ENCODE assay signal across 9 cellular contexts in genomic region chr16:21159281-21159951, GRCh38. TPM values are rescaled to one million over a fixed set of nuclear protein-coding genes. Genes with fewer than 3 reads are reported as not detected.
DNase-seq lines count a peak whose midpoint lies in the region; ATAC-seq and TF ChIP-seq lines count a peak whose summit lies in the region.
"Had no signal": no experiment of that assay in that cellular context is flagged by ENCODE, and none has a peak within 500 bp of the region (broad histone marks: within the 10 kb centered on the region; RNA-seq: fewer than 3 reads in every experiment).

No MANE protein-coding gene starts in this region.

- peaks cover 33% of the 10 kb centered on the region for H3K4me1 ChIP-seq in mucosa of stomach (ENCODE audit: control insufficient read depth, insufficient read depth, low read length)
- H3K4me1 ChIP-seq in urinary bladder (ENCODE audit: insufficient read depth) = peaks cover 1% of the 10 kb centered on the region

- peak overlapping the region; percentile 93 for H3K9ac ChIP-seq in mucosa of stomach (ENCODE audit: low read length)

- H3K9me3 ChIP-seq in mucosa of stomach (ENCODE audit: control insufficient read depth, low read length) = no peaks in the 10 kb centered on the region

- DNase-seq in activated T-cell treated with anti-CD3 and anti-CD28 coated beads for 1 hour (ENCODE audit: low read depth) (peak; percentile 6), activated T-cell treated with anti-CD3 and anti-CD28 coated beads for 4 hours (no peak), WTC11 (ENCODE audit: low spot score) (peak; percentile 69), epithelial cell of esophagus (ENCODE audit: low read depth) (peak; percentile 86), COLO668 (lab: John Stamatoyannopoulos, UW; ENCODE audit: unreplicated experiment) (no peak)

- peak overlapping the region; percentile 90 for H3K4me3 ChIP-seq in epithelial cell of esophagus (ENCODE audit: low read length)
- H3K4me3 ChIP-seq in mucosa of stomach (ENCODE audit: low read length) = peak overlapping the region; percentile 95
- H3K4me3 ChIP-seq in urinary bladder (ENCODE audit: low read depth, low read length) = peak overlapping the region; percentile 73

- peak overlapping the region; percentile 86 for H3K4me3 Mint-ChIP-seq in WTC11

- peaks cover 9% of the 10 kb centered on the region for H3K27me3 Mint-ChIP-seq in WTC11 (ENCODE audit: low read depth)

- CTCF ChIA-PET in WTC11 (lab: Charles Lee) = interaction anchor here (0.6 to 3.8 kb wide), 9 partner anchors 11 to 1261 kb away, joined by 3 to 122 read pairs (median 5); partner anchors contain the start of gene CRYM

- 3% methylated on average over 27 of the region's 27 CpGs for whole genome bisulfite sequencing in urinary bladder

- POLR2A ChIA-PET in WTC11 (lab: Charles Lee) = interaction anchor here (1.0 to 1.3 kb wide), 3 partner anchors 9 to 142 kb away, joined by 3 to 8 read pairs (median 6); no protein-coding TSS in a partner anchor

- H3K9me3 Mint-ChIP-seq in WTC11 = no peaks in the 10 kb centered on the region

- H3K27ac Mint-ChIP-seq in WTC11 = peak overlapping the region; percentile 17

- peaks cover 3% of the 10 kb centered on the region for H3K36me3 ChIP-seq in mucosa of stomach (ENCODE audit: control insufficient read depth, insufficient read depth, low read length)
- no peaks in the 10 kb centered on the region for H3K36me3 ChIP-seq in urinary bladder (ENCODE audit: insufficient read depth)

- peak overlapping the region; percentile 94 for H3K27ac ChIP-seq in urinary bladder (ENCODE audit: low read depth)

- peaks cover 28% of the 10 kb centered on the region for H3K36me3 Mint-ChIP-seq in WTC11

- ATAC-seq in WTC11 (peak; percentile 74), HG02610 (IDR thresholded peaks at IDR 0.05; ENCODE audit: unreplicated experiment) (no peak)

- H3K27me3 ChIP-seq in mucosa of stomach (ENCODE audit: control insufficient read depth, insufficient read depth, low read length) = no peaks in the 10 kb centered on the region

- TF ChIP-seq CTCF in WTC11 (IDR thresholded peaks at IDR 0.05) (no peak), epithelial cell of esophagus (IDR thresholded peaks at IDR 0.05; ENCODE audit: insufficient read depth, low read depth, low read length, missing control alignments) (no peak)

- peaks cover 18% of the 10 kb centered on the region for H3K4me1 Mint-ChIP-seq in WTC11

TF ChIP-seq in WTC11, 78 proteins besides CTCF, POLR2A, EP300 and RAD21 (continues in another document):
- TF ChIP-seq, protein P1, sequence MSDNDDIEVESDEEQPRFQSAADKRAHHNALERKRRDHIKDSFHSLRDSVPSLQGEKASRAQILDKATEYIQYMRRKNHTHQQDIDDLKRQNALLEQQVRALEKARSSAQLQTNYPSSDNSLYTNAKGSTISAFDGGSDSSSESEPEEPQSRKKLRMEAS (CRISPR knock-in tag; IDR thresholded peaks at IDR 0.05) = 0 out of 2 replicates have a peak, but pooled peaks have one; percentile 37
- TF ChIP-seq JAZF1 (CRISPR knock-in tag; IDR thresholded peaks at IDR 0.05) = no peak
- peak; percentile 61; the same call in 1 of the 2 replicates for TF ChIP-seq MYBL2 (CRISPR knock-in tag; IDR thresholded peaks at IDR 0.05)
- peak; percentile 52; the same call in 1 of the 2 replicates for TF ChIP-seq FOXP4 (CRISPR knock-in tag; IDR thresholded peaks at IDR 0.05)
- no peak for TF ChIP-seq TCF7 (CRISPR knock-in tag; IDR thresholded peaks at IDR 0.05; ENCODE audit: low read depth)
- TF ChIP-seq GTF2I (CRISPR knock-in tag; conservative IDR thresholded peaks at IDR 0.05) = no peak
- TF ChIP-seq, protein P2, sequence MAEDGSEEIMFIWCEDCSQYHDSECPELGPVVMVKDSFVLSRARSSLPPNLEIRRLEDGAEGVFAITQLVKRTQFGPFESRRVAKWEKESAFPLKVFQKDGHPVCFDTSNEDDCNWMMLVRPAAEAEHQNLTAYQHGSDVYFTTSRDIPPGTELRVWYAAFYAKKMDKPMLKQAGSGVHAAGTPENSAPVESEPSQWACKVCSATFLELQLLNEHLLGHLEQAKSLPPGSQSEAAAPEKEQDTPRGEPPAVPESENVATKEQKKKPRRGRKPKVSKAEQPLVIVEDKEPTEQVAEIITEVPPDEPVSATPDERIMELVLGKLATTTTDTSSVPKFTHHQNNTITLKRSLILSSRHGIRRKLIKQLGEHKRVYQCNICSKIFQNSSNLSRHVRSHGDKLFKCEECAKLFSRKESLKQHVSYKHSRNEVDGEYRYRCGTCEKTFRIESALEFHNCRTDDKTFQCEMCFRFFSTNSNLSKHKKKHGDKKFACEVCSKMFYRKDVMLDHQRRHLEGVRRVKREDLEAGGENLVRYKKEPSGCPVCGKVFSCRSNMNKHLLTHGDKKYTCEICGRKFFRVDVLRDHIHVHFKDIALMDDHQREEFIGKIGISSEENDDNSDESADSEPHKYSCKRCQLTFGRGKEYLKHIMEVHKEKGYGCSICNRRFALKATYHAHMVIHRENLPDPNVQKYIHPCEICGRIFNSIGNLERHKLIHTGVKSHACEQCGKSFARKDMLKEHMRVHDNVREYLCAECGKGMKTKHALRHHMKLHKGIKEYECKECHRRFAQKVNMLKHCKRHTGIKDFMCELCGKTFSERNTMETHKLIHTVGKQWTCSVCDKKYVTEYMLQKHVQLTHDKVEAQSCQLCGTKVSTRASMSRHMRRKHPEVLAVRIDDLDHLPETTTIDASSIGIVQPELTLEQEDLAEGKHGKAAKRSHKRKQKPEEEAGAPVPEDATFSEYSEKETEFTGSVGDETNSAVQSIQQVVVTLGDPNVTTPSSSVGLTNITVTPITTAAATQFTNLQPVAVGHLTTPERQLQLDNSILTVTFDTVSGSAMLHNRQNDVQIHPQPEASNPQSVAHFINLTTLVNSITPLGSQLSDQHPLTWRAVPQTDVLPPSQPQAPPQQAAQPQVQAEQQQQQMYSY (CRISPR knock-in tag; IDR thresholded peaks at IDR 0.05) = 0 out of 2 replicates have a peak, but pooled peaks have one; percentile 9
- TF ChIP-seq TEAD1 (CRISPR knock-in tag; IDR thresholded peaks at IDR 0.05) = peak; percentile 14; the same call in 1 of the 2 replicates
- TF ChIP-seq, protein P3, sequence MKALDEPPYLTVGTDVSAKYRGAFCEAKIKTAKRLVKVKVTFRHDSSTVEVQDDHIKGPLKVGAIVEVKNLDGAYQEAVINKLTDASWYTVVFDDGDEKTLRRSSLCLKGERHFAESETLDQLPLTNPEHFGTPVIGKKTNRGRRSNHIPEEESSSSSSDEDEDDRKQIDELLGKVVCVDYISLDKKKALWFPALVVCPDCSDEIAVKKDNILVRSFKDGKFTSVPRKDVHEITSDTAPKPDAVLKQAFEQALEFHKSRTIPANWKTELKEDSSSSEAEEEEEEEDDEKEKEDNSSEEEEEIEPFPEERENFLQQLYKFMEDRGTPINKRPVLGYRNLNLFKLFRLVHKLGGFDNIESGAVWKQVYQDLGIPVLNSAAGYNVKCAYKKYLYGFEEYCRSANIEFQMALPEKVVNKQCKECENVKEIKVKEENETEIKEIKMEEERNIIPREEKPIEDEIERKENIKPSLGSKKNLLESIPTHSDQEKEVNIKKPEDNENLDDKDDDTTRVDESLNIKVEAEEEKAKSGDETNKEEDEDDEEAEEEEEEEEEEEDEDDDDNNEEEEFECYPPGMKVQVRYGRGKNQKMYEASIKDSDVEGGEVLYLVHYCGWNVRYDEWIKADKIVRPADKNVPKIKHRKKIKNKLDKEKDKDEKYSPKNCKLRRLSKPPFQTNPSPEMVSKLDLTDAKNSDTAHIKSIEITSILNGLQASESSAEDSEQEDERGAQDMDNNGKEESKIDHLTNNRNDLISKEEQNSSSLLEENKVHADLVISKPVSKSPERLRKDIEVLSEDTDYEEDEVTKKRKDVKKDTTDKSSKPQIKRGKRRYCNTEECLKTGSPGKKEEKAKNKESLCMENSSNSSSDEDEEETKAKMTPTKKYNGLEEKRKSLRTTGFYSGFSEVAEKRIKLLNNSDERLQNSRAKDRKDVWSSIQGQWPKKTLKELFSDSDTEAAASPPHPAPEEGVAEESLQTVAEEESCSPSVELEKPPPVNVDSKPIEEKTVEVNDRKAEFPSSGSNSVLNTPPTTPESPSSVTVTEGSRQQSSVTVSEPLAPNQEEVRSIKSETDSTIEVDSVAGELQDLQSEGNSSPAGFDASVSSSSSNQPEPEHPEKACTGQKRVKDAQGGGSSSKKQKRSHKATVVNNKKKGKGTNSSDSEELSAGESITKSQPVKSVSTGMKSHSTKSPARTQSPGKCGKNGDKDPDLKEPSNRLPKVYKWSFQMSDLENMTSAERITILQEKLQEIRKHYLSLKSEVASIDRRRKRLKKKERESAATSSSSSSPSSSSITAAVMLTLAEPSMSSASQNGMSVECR (CRISPR knock-in tag; IDR thresholded peaks at IDR 0.05; ENCODE audit: borderline replicate concordance) = no peak
- TF ChIP-seq FOXK1 (CRISPR knock-in tag; IDR thresholded peaks at IDR 0.05) = no peak
- peak; percentile 48 for TF ChIP-seq SP1 (CRISPR knock-in tag; conservative IDR thresholded peaks at IDR 0.05)
- TF ChIP-seq, protein P4, sequence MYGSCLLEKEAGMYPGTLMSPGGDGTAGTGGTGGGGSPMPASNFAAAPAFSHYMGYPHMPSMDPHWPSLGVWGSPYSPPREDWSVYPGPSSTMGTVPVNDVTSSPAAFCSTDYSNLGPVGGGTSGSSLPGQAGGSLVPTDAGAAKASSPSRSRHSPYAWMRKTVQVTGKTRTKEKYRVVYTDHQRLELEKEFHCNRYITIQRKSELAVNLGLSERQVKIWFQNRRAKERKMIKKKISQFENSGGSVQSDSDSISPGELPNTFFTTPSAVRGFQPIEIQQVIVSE (CRISPR knock-in tag; IDR thresholded peaks at IDR 0.05; ENCODE audit: borderline replicate concordance) = no peak

RNA-seq across cellular contexts. Expression of gene LDAF1, which starts 0.9 kb away (rescaled TPM):
- total RNA-seq in WTC11 (2021) = 34.6 to 42.8 TPM (median 36.4 TPM) in 3 replicates
- 89.8 TPM for total RNA-seq in urinary bladder
- polyA plus RNA-seq in urinary bladder = 83.4 TPM

RNA-seq across cellular contexts. Expression of gene DNAH3, which starts 8.8 kb away (rescaled TPM):
- total RNA-seq in WTC11 (2021) = 0.57 to 1.2 TPM (median 1.1 TPM) in 3 replicates
- 0.37 TPM for total RNA-seq in urinary bladder
- 0.16 TPM for polyA plus RNA-seq in urinary bladder
- polyA plus RNA-seq: adipose tissue had no signal

RNA-seq across cellular contexts. Expression of gene ZP2, which starts 52.0 kb away (rescaled TPM):
- 0.07 TPM in 1 of 3 replicates, not detected in the others for total RNA-seq in WTC11 (2021)
- 0.90 TPM for total RNA-seq in urinary bladder
- polyA plus RNA-seq in urinary bladder = not detected
- polyA plus RNA-seq: adipose tissue had no signal

Comparison
In these comparisons a context has a peak if more than half of its experiments do, and no peak if none do; other contexts are left out.
1. DNase-seq: peak in activated T-cell treated with anti-CD3 and anti-CD28 coated beads for 1 hour (single experiment), WTC11 (single experiment) and epithelial cell of esophagus (single experiment); none in activated T-cell treated with anti-CD3 and anti-CD28 coated beads for 4 hours (single experiment) and COLO668 (single experiment).
2. Peak in every context shown above with its lines, with median percentiles within 50 percentile points of each other: H3K4me3 ChIP-seq.